ENCODE assay signal across 21 cellular contexts in genomic region chr13:33735276-33735675, GRCh38.
"Had no signal": no experiment of that assay in that cellular context is flagged by ENCODE, and none has a peak within 500 bp of the region (broad histone marks: within the 10 kb centered on the region; RNA-seq: fewer than 3 reads in every experiment).

No MANE protein-coding gene starts in this region.

- H3K9me3 ChIP-seq: SJCRH30 had no signal

- H3K4me2 ChIP-seq: KMS-11 had no signal

- H3K4me3 ChIP-seq: K562, SJCRH30 had no signal

- H3K27me3 ChIP-seq: SJCRH30 had no signal

- H3K4me1 ChIP-seq: SJCRH30 had no signal

- H3K36me3 ChIP-seq: SJCRH30 had no signal

- H3K27ac ChIP-seq: HL-60, KMS-11, SJCRH30 had no signal

- ATAC-seq: K562, SK-N-SH treated with all-trans-retinoic acid at 6 μM for 48 hours had no signal

- H3K9ac ChIP-seq: KMS-11 had no signal

- DNase-seq: MV-4-11; NCI-H1048; NCI-H1105; NCI-H1436 treated with DMSO at 0.1 percent for 48 hours; NCI-H1694; NCI-H187 treated with DMSO at 0.1 percent for 48 hours; NCI-H2029 treated with DMSO at 0.1 percent for 48 hours; NCI-H2171 treated with DMSO at 0.1 percent for 48 hours; NCI-H345; NCI-H446 treated with DMSO at 0.1 percent for 48 hours; NCI-H510A treated with DMSO at 0.1 percent for 48 hours; NCI-H526; NCI-H82; NK-92 treated with Interleukin-12 subunit alpha and Interleukin-12 subunit beta, amount 100 ng/mL, for 24 hours; RPMI8226; SHP77 treated with DMSO at 0.1 percent for 48 hours; SJCRH30 had no signal
